ENCODE assay signal across 8 cellular contexts in the genomic region with DNA sequence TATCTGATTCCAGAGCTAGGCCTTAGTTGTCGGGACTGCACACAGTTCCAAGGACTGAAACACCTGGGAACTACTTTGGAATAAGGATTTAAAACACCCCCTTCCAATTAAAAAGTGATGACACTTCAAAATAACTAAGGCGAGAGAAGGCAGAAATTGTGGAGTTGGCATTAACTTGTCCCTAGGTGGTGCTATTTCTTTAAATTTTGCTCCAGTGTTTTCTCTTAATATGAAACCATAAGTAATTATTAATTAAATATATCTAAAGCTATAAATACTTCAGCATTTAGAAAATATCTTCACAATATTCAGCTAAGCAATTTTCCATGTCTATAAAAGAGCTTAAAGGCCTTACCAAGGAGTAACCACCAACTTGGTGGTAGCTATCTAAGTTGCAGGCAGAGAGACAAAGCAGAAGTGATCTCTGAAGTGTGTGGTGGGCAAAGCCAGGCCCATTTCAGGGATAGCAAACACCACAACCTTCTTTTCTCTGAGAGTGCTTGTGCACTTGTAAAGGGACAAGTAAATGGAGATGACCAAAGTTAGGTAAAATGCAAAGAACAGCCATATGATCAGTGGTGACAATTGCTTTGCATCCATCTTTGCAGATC.
DNase-seq lines count a peak whose midpoint lies in the region; ATAC-seq and TF ChIP-seq lines count a peak whose summit lies in the region.

No MANE protein-coding gene starts in this region.

- no peaks in the 10 kb centered on the region for H3K27me3 ChIP-seq in lower lobe of right lung (ENCODE audit: low read depth)

- peak in 2 of 3 donors; percentile 48 to 63 for ATAC-seq in natural killer cell
- ATAC-seq in natural killer cell treated with Interleukin-12 subunit alpha and Interleukin-12 subunit beta and Interleukin-15 and Interleukin-18, amount 100 ng/mL, for 72 hours, result no peak
- ATAC-seq in HG02623 (IDR thresholded peaks at IDR 0.05; ENCODE audit: unreplicated experiment), result peak; percentile 57
- ATAC-seq in lower lobe of right lung, result peak; percentile 34 to 52
- ATAC-seq in stimulated activated naive CD8-positive, alpha-beta T cell treated with anti-CD3 and anti-CD28 coated beads, Interleukin-15, Interleukin-2, amounts not matched to agents 100 U/mL and 50 U/mL, for 24 hours, result no peak

- intact Hi-C loops in natural killer cell (cut with micrococcal nuclease), result loop anchor here (1.0 to 2.0 kb wide), 3 partner anchors 55 to 265 kb away; partner anchors contain the start of gene ANKRD44
- intact Hi-C loops in lower lobe of right lung (cut with DNase I), result loop anchor here (10.0 kb wide), 1 partner anchor 271 kb away; no protein-coding TSS in a partner anchor

- H3K9me3 Mint-ChIP-seq in natural killer cell, result no peaks in the 10 kb centered on the region
- H3K9me3 Mint-ChIP-seq in natural killer cell treated with Interleukin-12 subunit alpha and Interleukin-12 subunit beta and Interleukin-15 and Interleukin-18, amount 100 ng/mL, for 72 hours, result no peaks in the 10 kb centered on the region

- H3K9me3 ChIP-seq in lower lobe of right lung, result no peaks in the 10 kb centered on the region

- peaks cover 3% of the 10 kb centered on the region for H3K4me1 ChIP-seq in lower lobe of right lung

- H3K36me3 ChIP-seq in lower lobe of right lung, result peaks cover 15% of the 10 kb centered on the region

- in situ Hi-C loops in T47D (cut with HindIII; ENCODE audit: low pct_unique_long_range_greater_than_20kb, low sequenced_read_pairs), result no loop called here

- peaks cover 23 to 27% of the 10 kb centered on the region in 2 donors for H3K4me1 Mint-ChIP-seq in natural killer cell
- H3K4me1 Mint-ChIP-seq in natural killer cell treated with Interleukin-12 subunit alpha and Interleukin-12 subunit beta and Interleukin-15 and Interleukin-18, amount 100 ng/mL, for 72 hours (ENCODE audit: low read depth in 2 of 2), result peaks cover 25 to 27% of the 10 kb centered on the region in 2 donors

- no peak overlapping the region for H3K27ac ChIP-seq in lower lobe of right lung

- no peak overlapping the region for H3K4me3 Mint-ChIP-seq in natural killer cell
- no peak overlapping the region for H3K4me3 Mint-ChIP-seq in natural killer cell treated with Interleukin-12 subunit alpha and Interleukin-12 subunit beta and Interleukin-15 and Interleukin-18, amount 100 ng/mL, for 72 hours

- no peaks in the 10 kb centered on the region for H3K27me3 Mint-ChIP-seq in natural killer cell (ENCODE audit: low read depth in 2 of 2)
- no peaks in the 10 kb centered on the region for H3K27me3 Mint-ChIP-seq in natural killer cell treated with Interleukin-12 subunit alpha and Interleukin-12 subunit beta and Interleukin-15 and Interleukin-18, amount 100 ng/mL, for 72 hours

- no peaks in the 10 kb centered on the region for H3K36me3 Mint-ChIP-seq in natural killer cell
- peaks cover 14% of the 10 kb centered on the region for H3K36me3 Mint-ChIP-seq in natural killer cell treated with Interleukin-12 subunit alpha and Interleukin-12 subunit beta and Interleukin-15 and Interleukin-18, amount 100 ng/mL, for 72 hours

- TF ChIP-seq CTCF in natural killer cell (IDR thresholded peaks at IDR 0.05) (peak; percentile 80), lower lobe of right lung (IDR thresholded peaks at IDR 0.05) (peak; percentile 69)

- H3K27ac Mint-ChIP-seq in natural killer cell, result peak overlapping the region; percentile 43 to 72
- peak overlapping the region in 1 of 2 donors; percentile 60 for H3K27ac Mint-ChIP-seq in natural killer cell treated with Interleukin-12 subunit alpha and Interleukin-12 subunit beta and Interleukin-15 and Interleukin-18, amount 100 ng/mL, for 72 hours

- DNase-seq in natural killer cell (no peak), NCI-H748 treated with DMSO at 0.1 percent for 48 hours (lab: John Stamatoyannopoulos, UW) (peak; percentile 45), T47D (ENCODE audit: low read depth in 1 of 2, low spot score in 1 of 2) (peak; percentile 10 to 35), lower lobe of right lung (no peak), C1 segment of cervical spinal cord (lab: John Stamatoyannopoulos, UW) (no peak)
- no peak for DNase-seq in natural killer cell treated with Interleukin-12 subunit alpha and Interleukin-12 subunit beta and Interleukin-15 and Interleukin-18, amount 100 ng/mL, for 72 hours (ENCODE audit: low spot score)
- no peak for DNase-seq in stimulated activated naive CD8-positive, alpha-beta T cell treated with anti-CD3 and anti-CD28 coated beads, Interleukin-15, Interleukin-2, amounts not matched to agents 100 U/mL and 50 U/mL, for 24 hours

- no peak overlapping the region for H3K4me3 ChIP-seq in lower lobe of right lung

Comparison
In these comparisons a context has a peak if more than half of its experiments do, and no peak if none do; other contexts are left out.
1. ATAC-seq: peak in natural killer cell (2 of 3), HG02623 (single experiment) and lower lobe of right lung (2 of 2); none in natural killer cell treated with Interleukin-12 subunit alpha and Interleukin-12 subunit beta and Interleukin-15 and Interleukin-18, amount 100 ng/mL, for 72 hours (0 of 2) and stimulated activated naive CD8-positive, alpha-beta T cell treated with anti-CD3 and anti-CD28 coated beads, Interleukin-15, Interleukin-2, amounts not matched to agents 100 U/mL and 50 U/mL, for 24 hours (single experiment).
2. DNase-seq: peak in NCI-H748 treated with DMSO at 0.1 percent for 48 hours (single experiment) and T47D (2 of 2); none in natural killer cell (single experiment), natural killer cell treated with Interleukin-12 subunit alpha and Interleukin-12 subunit beta and Interleukin-15 and Interleukin-18, amount 100 ng/mL, for 72 hours (single experiment), lower lobe of right lung (single experiment), stimulated activated naive CD8-positive, alpha-beta T cell treated with anti-CD3 and anti-CD28 coated beads, Interleukin-15, Interleukin-2, amounts not matched to agents 100 U/mL and 50 U/mL, for 24 hours (single experiment) and C1 segment of cervical spinal cord (0 of 14).